ENCODE assay signal across 15 cellular contexts in the genomic region with DNA sequence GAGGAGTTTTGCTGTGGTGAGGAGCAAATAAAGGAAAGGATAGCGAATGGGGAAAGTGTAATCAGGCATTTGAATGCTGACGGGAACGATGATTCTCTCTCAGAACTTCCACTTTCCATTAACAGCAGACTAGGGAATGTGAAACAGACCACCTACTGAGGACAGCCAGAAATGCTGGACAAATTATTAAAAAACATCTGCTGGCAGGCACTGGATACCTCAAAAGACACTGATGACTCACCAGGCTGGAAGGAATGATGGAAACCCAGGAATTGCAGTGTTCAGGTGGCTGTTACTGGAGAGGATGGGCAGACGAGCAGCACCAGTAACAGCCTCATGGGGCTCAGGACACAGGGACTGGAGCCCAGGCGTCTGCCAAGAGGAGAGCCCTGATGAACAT. TPM values are rescaled to one million over a fixed set of nuclear protein-coding genes. Genes with fewer than 3 reads are reported as not detected.
DNase-seq lines count a peak whose midpoint lies in the region; ATAC-seq, FAIRE-seq and TF ChIP-seq lines count a peak whose summit lies in the region.
"Had no signal": no experiment of that assay in that cellular context is flagged by ENCODE, and none has a peak within 500 bp of the region (broad histone marks: within the 10 kb centered on the region; RNA-seq: fewer than 3 reads in every experiment).

No MANE protein-coding gene starts in this region.

- H3K4me1 Mint-ChIP-seq in naive thymus-derived CD4-positive, alpha-beta T cell = peaks cover 17 to 25% (median 22%) of the 10 kb centered on the region in 7 donors

- TF ChIP-seq POLR2A in K562 (conservative IDR thresholded peaks at IDR 0.05) = no peak

- H3K9me3 ChIP-seq in BLaER1 = no peaks in the 10 kb centered on the region
- no peaks in the 10 kb centered on the region for H3K9me3 ChIP-seq in K562 (replicated peaks; ENCODE audit: control insufficient read depth, insufficient read depth, low read depth, low read length)
- no peaks in the 10 kb centered on the region for H3K9me3 ChIP-seq in BE2C
- no peaks in the 10 kb centered on the region for H3K9me3 ChIP-seq in naive thymus-derived CD4-positive, alpha-beta T cell (ENCODE audit: control insufficient read depth in 2 of 3, low read length in 3 of 3)

- H4K20me1 ChIP-seq in BLaER1 (no peaks in the 10 kb centered on the region; the same call in 1 of the 2 replicates), K562 (replicated peaks; ENCODE audit: control insufficient read depth, insufficient read depth, low read length) (0 out of 2 replicates have a peak, but pooled peaks cover 1% of the 10 kb centered on the region)

- ATAC-seq in K562 (no peak), left lobe of liver (no peak)
- no peak for ATAC-seq in naive thymus-derived CD4-positive, alpha-beta T cell
- ATAC-seq: activated CD4-positive, CD25-positive, alpha-beta regulatory T cell treated with anti-CD3 and anti-CD28 coated beads, Interleukin-2, amount 50 U/mL, for 24 hours; stimulated activated memory B cell treated with anti-CD40 and anti-IgM and Interleukin-4, amounts not matched to agents 10 μg/mL and 1 μg/mL and 100 μg/mL, for 72 hours had no signal

- H3K9me1 ChIP-seq in K562 (ENCODE audit: control insufficient read depth, insufficient read depth, low read length) = no peaks in the 10 kb centered on the region

- peak overlapping the region in 3 of 10 donors; percentile 1 to 69 (median 38) for H3K4me3 Mint-ChIP-seq in naive thymus-derived CD4-positive, alpha-beta T cell
- H3K4me3 Mint-ChIP-seq: stimulated activated memory B cell treated with anti-CD40 and anti-IgM and Interleukin-4, amounts not matched to agents 10 μg/mL and 1 μg/mL and 100 μg/mL, for 72 hours had no signal

- H3K9me3 Mint-ChIP-seq in naive thymus-derived CD4-positive, alpha-beta T cell = peaks cover 0 to 2% (median 0%) of the 10 kb centered on the region in 11 donors
- H3K9me3 Mint-ChIP-seq: activated T-helper 2 cell treated with anti-CD3 and anti-CD28 coated beads, Interferon-gamma antibody, Interleukin-2, Interleukin-4, amounts not matched to agents 10 μg/mL and 5 μg/mL and 100 μg/mL, durations not matched to agents 14 hours and 24 hours and 36 hours; stimulated activated memory B cell treated with anti-CD40 and anti-IgM and Interleukin-4, amounts not matched to agents 10 μg/mL and 1 μg/mL and 100 μg/mL, for 72 hours had no signal

- DNase-seq in HFF-Myc (ENCODE audit: extremely low read depth, low read depth) = peak; percentile 71
- no peak for DNase-seq in K562 (ENCODE audit: extremely low read depth in 1 of 4, low spot score in 3 of 4)
- peak; percentile 5 for DNase-seq in kidney glomerular epithelial cell (lab: John Stamatoyannopoulos, UW)
- DNase-seq in BE2C = no peak
- DNase-seq in left lobe of liver (ENCODE audit: low spot score) = no peak
- DNase-seq in HuH-7 (ENCODE audit: low spot score) = no peak
- no peak for DNase-seq in naive thymus-derived CD4-positive, alpha-beta T cell
- DNase-seq: DMS153, NCI-H446 had no signal

- H3K27me3 ChIP-seq in BLaER1 (no peaks in the 10 kb centered on the region), K562 (ENCODE audit: control insufficient read depth in 2 of 2, insufficient read depth in 2 of 2, low read length in 2 of 2) (no peaks in the 10 kb centered on the region), BE2C (no peaks in the 10 kb centered on the region)
- no peaks in the 10 kb centered on the region for H3K27me3 ChIP-seq in naive thymus-derived CD4-positive, alpha-beta T cell (ENCODE audit: control insufficient read depth in 2 of 2, insufficient read depth in 2 of 2, low read length in 2 of 2)

- no peaks in the 10 kb centered on the region for H3K27me3 Mint-ChIP-seq in naive thymus-derived CD4-positive, alpha-beta T cell
- H3K27me3 Mint-ChIP-seq: stimulated activated memory B cell treated with anti-CD40 and anti-IgM and Interleukin-4, amounts not matched to agents 10 μg/mL and 1 μg/mL and 100 μg/mL, for 72 hours had no signal

- TF ChIP-seq EP300 in K562 (IDR thresholded peaks at IDR 0.05; ENCODE audit: low read length) = no peak

- H2AFZ ChIP-seq in K562 (ENCODE audit: low read depth, low read length) = 0 out of 2 replicates have a peak overlapping the region, but pooled peaks have one; percentile 19
- H2AFZ ChIP-seq: parathyroid adenoma had no signal

- no TSS peak for BruUV-seq in K562 (replicated peaks; lab: Mats Ljungman, UMichigan)

- no peaks in the 10 kb centered on the region for H3K79me2 ChIP-seq in K562 (ENCODE audit: control insufficient read depth, insufficient read depth, low read length)
- H3K79me2 ChIP-seq: parathyroid adenoma had no signal

- H3K36me3 Mint-ChIP-seq in naive thymus-derived CD4-positive, alpha-beta T cell = peaks cover 8 to 35% (median 22%) of the 10 kb centered on the region in 5 donors

- WGBS in K562 (ENCODE audit: insufficient coverage, low coverage, missing lambda C conversion rate) = 65% methylated on average over 5 of the region's 5 CpGs

- H3K36me3 ChIP-seq in BLaER1 = peaks cover 29% of the 10 kb centered on the region
- no peaks in the 10 kb centered on the region for H3K36me3 ChIP-seq in K562 (ENCODE audit: control insufficient read depth, insufficient read depth, low read length)
- H3K36me3 ChIP-seq in BE2C = no peaks in the 10 kb centered on the region
- peaks cover 0 to 16% (median 0%) of the 10 kb centered on the region in 3 experiments for H3K36me3 ChIP-seq in naive thymus-derived CD4-positive, alpha-beta T cell (ENCODE audit: control insufficient read depth in 2 of 3, insufficient read depth in 3 of 3, low read length in 3 of 3)

- TF ChIP-seq CTCF in HFF-Myc (IDR thresholded peaks at IDR 0.05; ENCODE audit: low read depth, low read length, missing control alignments) (no peak), K562 (IDR thresholded peaks at IDR 0.05 in 2 of 3, conservative IDR thresholded peaks at IDR 0.05 in 1 of 3; ENCODE audit: insufficient read depth in 2 of 3, low read depth in 1 of 3, low read length in 3 of 3) (no peak), BE2C (IDR thresholded peaks at IDR 0.05; ENCODE audit: low read depth, low read length) (no peak)

- H3K4me2 ChIP-seq in BLaER1 (peak overlapping the region; percentile 90), K562 (ENCODE audit: insufficient read depth, low read length) (no peak overlapping the region; the same call in 1 of the 2 replicates)

- in situ Hi-C loops in K562 (cut with MboI) = no loop called here

- FAIRE-seq in K562 (lab: Jason Lieb, UNC) = no peak

- TF ChIP-seq RAD21 in K562 (CRISPR knock-in tag; conservative IDR thresholded peaks at IDR 0.05 in 1 of 2, IDR thresholded peaks at IDR 0.05 in 1 of 2) = no peak

- H3K27ac Mint-ChIP-seq in naive thymus-derived CD4-positive, alpha-beta T cell = peak overlapping the region in 1 of 9 donors; percentile 74
- H3K27ac Mint-ChIP-seq: stimulated activated memory B cell treated with anti-CD40 and anti-IgM and Interleukin-4, amounts not matched to agents 10 μg/mL and 1 μg/mL and 100 μg/mL, for 72 hours had no signal

- intact Hi-C loops in K562 (cut with micrococcal nuclease) = no loop called here
- intact Hi-C loops in naive thymus-derived CD4-positive, alpha-beta T cell (cut with micrococcal nuclease) = no loop called here

- H3K9ac ChIP-seq in BLaER1 (no peak overlapping the region; the same call in 1 of the 2 replicates), K562 (ENCODE audit: insufficient read depth in 1 of 2, low read depth in 2 of 2, low read length in 2 of 2) (no peak overlapping the region)
- H3K9ac ChIP-seq: parathyroid adenoma had no signal

- H3K4me3 ChIP-seq in BLaER1 (peak overlapping the region; percentile 46; the same call in 1 of the 2 replicates), HFF-Myc (replicated peaks; ENCODE audit: low read depth, low read length) (no peak overlapping the region), K562 (no peak overlapping the region), BE2C (ENCODE audit: low read depth, low read length) (no peak overlapping the region)
- no peak overlapping the region for H3K4me3 ChIP-seq in naive thymus-derived CD4-positive, alpha-beta T cell (ENCODE audit: low read length)
- H3K4me3 ChIP-seq: lung had no signal

- POLR2A ChIA-PET in K562 (lab: Yijun Ruan, JAX) = no interaction called here
- POLR2A ChIA-PET in naive thymus-derived CD4-positive, alpha-beta T cell (lab: Charles Lee) = no interaction called here

- H3K4me1 ChIP-seq in BLaER1 = peaks cover 58% of the 10 kb centered on the region
- H3K4me1 ChIP-seq in K562 (replicated peaks in 1 of 2; ENCODE audit: control insufficient read depth in 2 of 2, insufficient read depth in 2 of 2, low read length in 2 of 2) = peaks cover 13 to 14% of the 10 kb centered on the region in 2 experiments; a peak in 4 of 5 replicates
- H3K4me1 ChIP-seq in BE2C = peaks cover 7% of the 10 kb centered on the region
- H3K4me1 ChIP-seq in naive thymus-derived CD4-positive, alpha-beta T cell (ENCODE audit: control insufficient read depth in 2 of 2, insufficient read depth in 2 of 2, low read length in 2 of 2) = no peaks in the 10 kb centered on the region
- H3K4me1 ChIP-seq: parathyroid adenoma had no signal

- H3K27ac ChIP-seq in BLaER1 = peak overlapping the region; percentile 24; the same call in 1 of the 2 replicates
- no peak overlapping the region for H3K27ac ChIP-seq in K562 (ENCODE audit: extremely low read depth, low read depth, low read length)
- no peak overlapping the region for H3K27ac ChIP-seq in naive thymus-derived CD4-positive, alpha-beta T cell (ENCODE audit: low read depth, low read length)
- H3K27ac ChIP-seq: parathyroid adenoma had no signal

- CTCF ChIA-PET in K562 (lab: Yijun Ruan, JAX; ENCODE audit: low intra/inter-chr PET ratio) = no interaction called here
- CTCF ChIA-PET in naive thymus-derived CD4-positive, alpha-beta T cell (lab: Charles Lee) = no interaction called here

RNA-seq across cellular contexts. Expression of a gene that starts 33.4 kb away (rescaled TPM):
- total RNA-seq in K562 (2011; cell fraction: chromatin; rRNA removed; ENCODE audit: low replicate concordance) = 64.9 and 174 TPM in 2 replicates
- total RNA-seq in K562 (2011; cell fraction: nucleolus; rRNA removed) = 86.7 and 90.4 TPM in 2 replicates
- total RNA-seq in K562 (2011; cell fraction: nucleoplasm; rRNA removed) = 47.3 and 58.2 TPM in 2 replicates
- total RNA-seq in K562 (2014; rRNA removed) (9.1 and 9.7 TPM in 2 replicates), K562 (2014; rRNA removed; fragmentation: Illumina TruSeq; extraction: Trizol) (2.8 and 3.2 TPM in 2 replicates), K562 (2015; rRNA removed; fragmentation: Illumina TruSeq; extraction: Trizol) (2.1 TPM in 2 replicates), K562 (2021) (10.8 and 10.9 TPM in 2 replicates), left lobe of liver (32.1 TPM)
- polyA plus RNA-seq in K562 (2011; rRNA removed) (10.9 and 18.1 TPM in 2 replicates), K562 (2014; fragmentation: Illumina TruSeq; extraction: Trizol) (7.9 and 9.7 TPM in 2 replicates), K562 (2014; fragmentation: Nextera tagmentation; extraction: Ambion mirVana) (under 1 TPM; 0.11 to 0.13 TPM), K562 (2014; rRNA removed) (8.8 and 12.2 TPM in 2 replicates)
- polyA plus RNA-seq in K562 (2011; cell fraction: cytosol; rRNA removed) = 8.3 and 14.3 TPM in 2 replicates
- polyA plus RNA-seq in K562 (2011; cell fraction: nucleus; rRNA removed) = 109 and 177 TPM in 2 replicates
- polyA plus RNA-seq in K562 (2012) = 14.3 and 16.8 TPM in 2 replicates
- polyA minus RNA-seq in K562 (2011; rRNA and poly(A)+ RNA removed) = 27.5 and 34.5 TPM in 2 replicates
- polyA minus RNA-seq in K562 (2011; cell fraction: cytosol; rRNA and poly(A)+ RNA removed) = 13.3 and 26.9 TPM in 2 replicates
- 90.7 and 117 TPM in 2 replicates for polyA minus RNA-seq in K562 (2011; cell fraction: nucleus; rRNA and poly(A)+ RNA removed)
- 23.0 TPM for polyA plus RNA-seq in BE2C (2012; ENCODE audit: insufficient read depth, insufficient read length, low read depth)
- total RNA-seq in naive thymus-derived CD4-positive, alpha-beta T cell = 100 to 1,000 TPM in 3 of 5 experiments, 10 to 100 TPM in 2; 66.5 to 252 (median 105) TPM
- polyA plus RNA-seq in naive thymus-derived CD4-positive, alpha-beta T cell = 1 to 10 TPM; 4.8 to 8.3 TPM

RNA-seq across cellular contexts. Expression of a gene that starts 37.8 kb away (rescaled TPM):
- 0.19 and 0.25 TPM in 2 replicates for total RNA-seq in K562 (2011; cell fraction: chromatin; rRNA removed; ENCODE audit: low replicate concordance)
- total RNA-seq in K562 (2011; cell fraction: nucleolus; rRNA removed) = 0.26 and 0.33 TPM in 2 replicates
- total RNA-seq in K562 (2011; cell fraction: nucleoplasm; rRNA removed) = 0.37 TPM in 1 of 2 replicates, not detected in the other
- total RNA-seq in K562 (2014; rRNA removed) = not detected in 2 replicates
- total RNA-seq in K562 (2014; rRNA removed; fragmentation: Illumina TruSeq; extraction: Trizol) = not detected in 2 replicates
- not detected in 2 replicates for total RNA-seq in K562 (2015; rRNA removed; fragmentation: Illumina TruSeq; extraction: Trizol)
- 0.13 and 0.22 TPM in 2 replicates for total RNA-seq in K562 (2021)
- 0.07 and 0.09 TPM in 2 replicates for polyA plus RNA-seq in K562 (2011; rRNA removed)
- polyA plus RNA-seq in K562 (2011; cell fraction: cytosol; rRNA removed) = 0.06 and 0.22 TPM in 2 replicates
- 0.37 and 1.1 TPM in 2 replicates for polyA plus RNA-seq in K562 (2011; cell fraction: nucleus; rRNA removed)
- 0.23 and 0.72 TPM in 2 replicates for polyA plus RNA-seq in K562 (2012)
- 0.07 TPM in 1 of 2 replicates, not detected in the other for polyA plus RNA-seq in K562 (2014; fragmentation: Illumina TruSeq; extraction: Trizol)
- under 1 TPM in 1 of 2 experiments, not detected in 1; 0.04 TPM for polyA plus RNA-seq in K562 (2014; fragmentation: Nextera tagmentation; extraction: Ambion mirVana)
- polyA plus RNA-seq in K562 (2014; rRNA removed) = 0.11 and 0.86 TPM in 2 replicates
- polyA minus RNA-seq in K562 (2011; rRNA and poly(A)+ RNA removed) = 0.11 TPM in 1 of 2 replicates, not detected in the other
- polyA minus RNA-seq in K562 (2011; cell fraction: cytosol; rRNA and poly(A)+ RNA removed) = not detected in 2 replicates
- polyA minus RNA-seq in K562 (2011; cell fraction: nucleus; rRNA and poly(A)+ RNA removed) = 0.22 TPM in 1 of 2 replicates, not detected in the other
- 0.39 TPM for polyA plus RNA-seq in BE2C (2012; ENCODE audit: insufficient read depth, insufficient read length, low read depth)
- 1.1 TPM for total RNA-seq in left lobe of liver
- 1 to 10 TPM in 3 of 5 experiments, under 1 TPM in 2; 0.46 to 3.9 (median 1.9) TPM for total RNA-seq in naive thymus-derived CD4-positive, alpha-beta T cell
- not detected for polyA plus RNA-seq in naive thymus-derived CD4-positive, alpha-beta T cell

RNA-seq across cellular contexts. Expression of a gene that starts 53.5 kb away (rescaled TPM):
- total RNA-seq in K562 (2011; cell fraction: chromatin; rRNA removed; ENCODE audit: low replicate concordance) = 4.2 and 9.2 TPM in 2 replicates
- 5.4 and 6.7 TPM in 2 replicates for total RNA-seq in K562 (2011; cell fraction: nucleolus; rRNA removed)
- total RNA-seq in K562 (2011; cell fraction: nucleoplasm; rRNA removed) = 6.3 and 7.8 TPM in 2 replicates
- total RNA-seq in K562 (2014; rRNA removed) (8.0 and 8.9 TPM in 2 replicates), K562 (2014; rRNA removed; fragmentation: Illumina TruSeq; extraction: Trizol) (4.5 and 5.2 TPM in 2 replicates), K562 (2015; rRNA removed; fragmentation: Illumina TruSeq; extraction: Trizol) (1.9 and 2.1 TPM in 2 replicates), K562 (2021) (5.9 and 7.9 TPM in 2 replicates), left lobe of liver (2.5 TPM)
- polyA plus RNA-seq in K562 (2011; rRNA removed) (3.3 and 5.4 TPM in 2 replicates), K562 (2014; fragmentation: Illumina TruSeq; extraction: Trizol) (5.8 and 6.1 TPM in 2 replicates), K562 (2014; fragmentation: Nextera tagmentation; extraction: Ambion mirVana) (under 1 TPM; 0.51 to 0.60 TPM), K562 (2014; rRNA removed) (6.9 and 7.0 TPM in 2 replicates)
- polyA plus RNA-seq in K562 (2011; cell fraction: cytosol; rRNA removed) = 3.1 and 11.0 TPM in 2 replicates
- 1.8 and 4.2 TPM in 2 replicates for polyA plus RNA-seq in K562 (2011; cell fraction: nucleus; rRNA removed)
- 5.4 and 9.4 TPM in 2 replicates for polyA plus RNA-seq in K562 (2012)
- 1.8 and 2.8 TPM in 2 replicates for polyA minus RNA-seq in K562 (2011; rRNA and poly(A)+ RNA removed)
- 2.8 and 3.2 TPM in 2 replicates for polyA minus RNA-seq in K562 (2011; cell fraction: cytosol; rRNA and poly(A)+ RNA removed)
- 2.3 and 2.6 TPM in 2 replicates for polyA minus RNA-seq in K562 (2011; cell fraction: nucleus; rRNA and poly(A)+ RNA removed)
- polyA plus RNA-seq in BE2C (2012; ENCODE audit: insufficient read depth, insufficient read length, low read depth) = 13.4 TPM
- 10 to 100 TPM in 2 of 5 experiments, 1 to 10 TPM in 3; 4.8 to 72.6 (median 5.5) TPM for total RNA-seq in naive thymus-derived CD4-positive, alpha-beta T cell
- polyA plus RNA-seq in naive thymus-derived CD4-positive, alpha-beta T cell = 1 to 10 TPM; 1.6 to 2.3 TPM

Comparison
In these comparisons a context has a peak if more than half of its experiments do, and no peak if none do; other contexts are left out.
1. DNase-seq: peak in HFF-Myc (single experiment) and kidney glomerular epithelial cell (single experiment); none in K562 (0 of 4), BE2C (single experiment), left lobe of liver (single experiment), HuH-7 (single experiment) and naive thymus-derived CD4-positive, alpha-beta T cell (0 of 9).